In the genomic region with DNA sequence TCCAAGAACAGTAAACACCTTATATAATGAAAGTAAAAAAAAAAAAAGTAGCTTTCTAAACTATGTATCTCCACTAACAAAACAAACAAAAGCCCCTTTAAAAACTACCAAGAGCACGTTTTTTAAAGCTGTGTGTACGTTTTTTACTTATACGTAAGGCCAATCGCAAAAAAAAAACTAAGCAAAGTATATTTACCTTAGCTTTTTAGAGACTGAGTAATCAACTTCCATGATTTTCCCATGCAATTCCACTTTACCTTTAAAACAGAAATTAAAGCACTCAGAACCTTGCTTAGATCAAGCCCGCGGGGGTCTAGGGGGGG, we compare ENCODE assay signal across 1 cellular context.
TF ChIP-seq lines count a peak whose summit lies in the region.

No MANE protein-coding gene starts in this region.

TF ChIP-seq in H1, 55 proteins besides CTCF, POLR2A, EP300 and RAD21:
- TF ChIP-seq GABPA (IDR thresholded peaks at IDR 0.05; ENCODE audit: borderline replicate concordance, insufficient read depth, low read length) (no peak), POLR2AphosphoS5 (IDR thresholded peaks at IDR 0.05; ENCODE audit: low read depth, low read length) (no peak), HDAC2 (IDR thresholded peaks at IDR 0.05; ENCODE audit: borderline replicate concordance in 1 of 2, low read depth in 2 of 2, low read length in 2 of 2) (0 out of 4 replicates have a peak, but pooled peaks of 1 of the 2 experiments have one; percentile 18)
- TF ChIP-seq, protein P1, sequence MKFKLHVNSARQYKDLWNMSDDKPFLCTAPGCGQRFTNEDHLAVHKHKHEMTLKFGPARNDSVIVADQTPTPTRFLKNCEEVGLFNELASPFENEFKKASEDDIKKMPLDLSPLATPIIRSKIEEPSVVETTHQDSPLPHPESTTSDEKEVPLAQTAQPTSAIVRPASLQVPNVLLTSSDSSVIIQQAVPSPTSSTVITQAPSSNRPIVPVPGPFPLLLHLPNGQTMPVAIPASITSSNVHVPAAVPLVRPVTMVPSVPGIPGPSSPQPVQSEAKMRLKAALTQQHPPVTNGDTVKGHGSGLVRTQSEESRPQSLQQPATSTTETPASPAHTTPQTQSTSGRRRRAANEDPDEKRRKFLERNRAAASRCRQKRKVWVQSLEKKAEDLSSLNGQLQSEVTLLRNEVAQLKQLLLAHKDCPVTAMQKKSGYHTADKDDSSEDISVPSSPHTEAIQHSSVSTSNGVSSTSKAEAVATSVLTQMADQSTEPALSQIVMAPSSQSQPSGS (IDR thresholded peaks at IDR 0.05; ENCODE audit: low read length) = no peak
